In the genomic region with DNA sequence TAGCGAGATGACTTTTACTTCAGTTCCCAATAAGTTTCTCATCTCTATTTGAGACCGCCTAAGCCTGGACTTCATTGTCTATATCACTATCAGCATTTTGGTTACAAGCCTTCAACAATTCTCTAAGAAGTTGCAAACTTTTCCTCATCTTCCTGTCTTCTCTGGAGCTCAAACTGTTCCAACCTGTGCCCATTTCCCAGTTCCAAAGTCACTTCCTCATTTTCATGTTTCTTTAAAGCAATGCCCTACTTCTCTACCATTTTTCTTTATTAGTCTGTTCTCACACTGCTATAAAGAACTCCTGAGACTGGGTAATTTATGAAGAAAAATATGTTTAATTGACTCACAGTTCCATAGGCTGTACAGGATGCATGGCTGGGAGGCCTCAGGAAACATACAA, we compare ENCODE assay signal across 11 cellular contexts.
"Had no signal": no experiment of that assay in that cellular context is flagged by ENCODE, and none has a peak within 500 bp of the region (broad histone marks: within the 10 kb centered on the region; RNA-seq: fewer than 3 reads in every experiment).

No MANE protein-coding gene starts in this region.

- H3K27ac Mint-ChIP-seq: HFFc6 had no signal

- H3K9ac ChIP-seq: GM23248 had no signal

- H3K9me3 ChIP-seq: HAP-1 had no signal

- ATAC-seq: HCT116, HepG2, K562 had no signal

- H3K4me3 ChIP-seq: GM23248, HAP-1, K562 had no signal

- H3K9me3 Mint-ChIP-seq: HFFc6 had no signal

- FAIRE-seq: HepG2, K562 had no signal

- H2AFZ ChIP-seq: GM23248 had no signal

- H3K4me3 Mint-ChIP-seq: HFFc6 had no signal

- H3K36me3 ChIP-seq: HAP-1 had no signal

- H3K27ac ChIP-seq: GM23248, HL-60 had no signal

- DNase-seq: GM23248, GOT3, H7, HFFc6, IMR-90, KG1 had no signal
